26 cellular contexts compared by ENCODE assay signal in the genomic region with DNA sequence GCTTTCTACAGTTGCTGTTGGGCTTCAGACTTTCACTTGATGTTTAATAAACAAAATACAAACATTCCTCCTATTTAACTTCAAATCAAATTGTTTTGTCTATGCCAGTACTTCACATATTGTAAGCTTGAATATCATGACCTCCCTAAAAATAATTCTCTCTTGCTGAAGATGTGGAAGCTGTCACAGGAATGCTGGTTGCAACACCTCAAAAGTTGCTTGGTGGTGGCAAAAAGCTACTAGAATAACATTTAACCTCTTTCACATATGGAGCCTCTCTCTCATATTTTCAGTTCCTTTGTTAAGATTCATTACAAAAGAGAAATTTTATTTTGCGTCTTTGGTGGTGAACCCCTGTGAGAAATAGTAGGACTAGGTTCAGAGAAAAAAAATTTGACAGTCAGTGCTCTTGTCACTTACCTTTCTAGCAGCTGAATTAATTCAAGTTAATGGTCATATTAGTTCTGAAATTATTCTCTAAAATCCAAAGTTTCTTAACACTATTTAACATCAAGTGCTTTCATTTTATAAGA. TPM values are rescaled to one million over a fixed set of nuclear protein-coding genes. Genes with fewer than 3 reads are reported as not detected.
"Had no signal": no experiment of that assay in that cellular context is flagged by ENCODE, and none has a peak within 500 bp of the region (broad histone marks: within the 10 kb centered on the region; RNA-seq: fewer than 3 reads in every experiment).

No MANE protein-coding gene starts in this region.

- H3K4me3 ChIP-seq: cardiac muscle cell, lower lobe of right lung, mucosa of descending colon, right lobe of liver, tibial artery had no signal

- H3K4me3 Mint-ChIP-seq: activated B cell treated with CpG ODN at 0.5 μM for 24 hours; activated CD4-positive, alpha-beta memory T cell treated with anti-CD3 and anti-CD28 coated beads, Interleukin-2, amount 10 ng/mL, durations not matched to agents 7 days and 5 days; activated CD4-positive, alpha-beta T cell treated with anti-CD3 and anti-CD28 coated beads for 36 hours; activated naive CD4-positive, alpha-beta T cell treated with anti-CD3 and anti-CD28 coated beads, Interleukin-2, amount 10 ng/mL, durations not matched to agents 7 days and 5 days; nephron progenitor cell; stimulated activated effector memory CD8-positive, alpha-beta T cell treated with anti-CD3 and anti-CD28 coated beads, Interleukin-12 subunit alpha, Interleukin-12 subunit beta, amount 100 ng/mL, for 72 hours; stimulated activated naive CD8-positive, alpha-beta T cell treated with anti-CD3 and anti-CD28 coated beads, Interleukin-15, amount 100 ng/mL, for 72 hours had no signal

- H3K9me3 ChIP-seq: lower lobe of right lung, mucosa of descending colon, right lobe of liver, tibial artery had no signal

- H3K79me2 ChIP-seq: parathyroid adenoma had no signal

- H3K27me3 Mint-ChIP-seq: activated B cell treated with CpG ODN at 0.5 μM for 24 hours; activated CD4-positive, alpha-beta memory T cell treated with anti-CD3 and anti-CD28 coated beads, Interleukin-2, amount 10 ng/mL, durations not matched to agents 7 days and 5 days; activated CD4-positive, alpha-beta T cell treated with anti-CD3 and anti-CD28 coated beads for 36 hours; activated naive CD4-positive, alpha-beta T cell treated with anti-CD3 and anti-CD28 coated beads, Interleukin-2, amount 10 ng/mL, durations not matched to agents 7 days and 5 days; stimulated activated naive CD8-positive, alpha-beta T cell treated with anti-CD3 and anti-CD28 coated beads, Interleukin-15, amount 100 ng/mL, for 72 hours had no signal

- DNase-seq: activated B cell treated with CpG ODN at 0.5 μM for 24 hours; activated CD4-positive, alpha-beta memory T cell treated with anti-CD3 and anti-CD28 coated beads, Interleukin-2, amount 10 ng/mL, durations not matched to agents 7 days and 5 days; activated CD4-positive, alpha-beta T cell treated with anti-CD3 and anti-CD28 coated beads for 36 hours; activated effector memory CD4-positive, alpha-beta T cell treated with anti-CD3 and anti-CD28 coated beads, Interleukin-2, amount 50 U/mL, for 16 hours; activated naive CD4-positive, alpha-beta T cell treated with anti-CD3 and anti-CD28 coated beads, Interleukin-2, amount 10 ng/mL, durations not matched to agents 7 days and 5 days; activated T-cell treated with anti-CD3 and anti-CD28 coated beads for 4 hours; dermis blood vessel endothelial cell; effector memory CD4-positive, alpha-beta T cell; lower lobe of right lung; mesendoderm; mucosa of descending colon; nephron progenitor cell; right lobe of liver; stimulated activated CD4-positive, alpha-beta T cell treated with anti-CD3 and anti-CD28 coated beads, Interleukin-2, amount 100 ng/mL, for 24 hours; stimulated activated naive CD8-positive, alpha-beta T cell treated with anti-CD3 and anti-CD28 coated beads, Interleukin-15, amount 100 ng/mL, for 72 hours; T1000; tibial artery had no signal

- H3K9ac ChIP-seq: parathyroid adenoma had no signal

- H3K4me1 ChIP-seq: lower lobe of right lung, parathyroid adenoma, right lobe of liver, tibial artery had no signal

- H3K27ac Mint-ChIP-seq: activated B cell treated with CpG ODN at 0.5 μM for 24 hours; activated CD4-positive, alpha-beta memory T cell treated with anti-CD3 and anti-CD28 coated beads, Interleukin-2, amount 10 ng/mL, durations not matched to agents 7 days and 5 days; activated CD4-positive, alpha-beta T cell treated with anti-CD3 and anti-CD28 coated beads for 36 hours; nephron progenitor cell; stimulated activated effector memory CD8-positive, alpha-beta T cell treated with anti-CD3 and anti-CD28 coated beads, Interleukin-12 subunit alpha, Interleukin-12 subunit beta, amount 100 ng/mL, for 72 hours; stimulated activated naive CD8-positive, alpha-beta T cell treated with anti-CD3 and anti-CD28 coated beads, Interleukin-15, amount 100 ng/mL, for 72 hours had no signal

- H3K27ac ChIP-seq: cardiac muscle cell, lower lobe of right lung, parathyroid adenoma, right lobe of liver, tibial artery had no signal

- H3K36me3 ChIP-seq: lower lobe of right lung, right lobe of liver, tibial artery had no signal

- ATAC-seq: activated CD4-positive, alpha-beta T cell treated with anti-CD3 and anti-CD28 coated beads for 36 hours; left lobe of liver; lower lobe of right lung; mucosa of descending colon; right lobe of liver; stimulated activated effector memory CD8-positive, alpha-beta T cell treated with anti-CD3 and anti-CD28 coated beads, Interleukin-12 subunit alpha, Interleukin-12 subunit beta, amount 100 ng/mL, for 72 hours; stimulated activated naive CD8-positive, alpha-beta T cell treated with anti-CD3 and anti-CD28 coated beads, Interleukin-15, amount 100 ng/mL, for 72 hours had no signal

- H3K9me3 Mint-ChIP-seq: activated B cell treated with CpG ODN at 0.5 μM for 24 hours; activated CD4-positive, alpha-beta memory T cell treated with anti-CD3 and anti-CD28 coated beads, Interleukin-2, amount 10 ng/mL, durations not matched to agents 7 days and 5 days; activated naive CD4-positive, alpha-beta T cell treated with anti-CD3 and anti-CD28 coated beads, Interleukin-2, amount 10 ng/mL, durations not matched to agents 7 days and 5 days; nephron progenitor cell; stimulated activated effector memory CD8-positive, alpha-beta T cell treated with anti-CD3 and anti-CD28 coated beads, Interleukin-12 subunit alpha, Interleukin-12 subunit beta, amount 100 ng/mL, for 72 hours; stimulated activated naive CD8-positive, alpha-beta T cell treated with anti-CD3 and anti-CD28 coated beads, Interleukin-15, amount 100 ng/mL, for 72 hours had no signal

- H3K27me3 ChIP-seq: cardiac muscle cell, right lobe of liver, tibial artery had no signal

- H2AFZ ChIP-seq: parathyroid adenoma had no signal

- H3K4me1 Mint-ChIP-seq: activated B cell treated with CpG ODN at 0.5 μM for 24 hours; activated CD4-positive, alpha-beta memory T cell treated with anti-CD3 and anti-CD28 coated beads, Interleukin-2, amount 10 ng/mL, durations not matched to agents 7 days and 5 days; activated CD4-positive, alpha-beta T cell treated with anti-CD3 and anti-CD28 coated beads for 36 hours; activated naive CD4-positive, alpha-beta T cell treated with anti-CD3 and anti-CD28 coated beads, Interleukin-2, amount 10 ng/mL, durations not matched to agents 7 days and 5 days; nephron progenitor cell; stimulated activated effector memory CD8-positive, alpha-beta T cell treated with anti-CD3 and anti-CD28 coated beads, Interleukin-12 subunit alpha, Interleukin-12 subunit beta, amount 100 ng/mL, for 72 hours; stimulated activated naive CD8-positive, alpha-beta T cell treated with anti-CD3 and anti-CD28 coated beads, Interleukin-15, amount 100 ng/mL, for 72 hours had no signal

RNA-seq across cellular contexts. Expression of gene F13B, which starts 25.5 kb away (rescaled TPM):
- total RNA-seq: activated B cell treated with CpG ODN at 0.5 μM for 24 hours; activated CD4-positive, alpha-beta memory T cell treated with anti-CD3 and anti-CD28 coated beads, Interleukin-2, amount 10 ng/mL, durations not matched to agents 7 days and 5 days; activated CD4-positive, alpha-beta T cell treated with anti-CD3 and anti-CD28 coated beads for 36 hours; cardiac muscle cell; dermis blood vessel endothelial cell; kidney epithelial cell; lower lobe of right lung; mucosa of descending colon; pulmonary artery endothelial cell; T-helper 1 cell treated with Interleukin-12 subunit alpha and Interleukin-12 subunit beta and Interleukin-4 antibody, amounts not matched to agents 30 ng/mL and 1 ng/mL, for 36 hours; urinary bladder had no signal
- polyA plus RNA-seq: cardiac muscle cell, esophagus had no signal
